ENCODE assay signal across 34 cellular contexts in genomic region chr7:1259621-1260020, GRCh38. TPM values are rescaled to one million over a fixed set of nuclear protein-coding genes. Genes with fewer than 3 reads are reported as not detected.
"Had no signal": no experiment of that assay in that cellular context is flagged by ENCODE, and none has a peak within 500 bp of the region (broad histone marks: within the 10 kb centered on the region; RNA-seq: fewer than 3 reads in every experiment).

No MANE protein-coding gene starts in this region.

- ATAC-seq: foreskin keratinocyte, gastroesophageal sphincter, left colon, mucosa of descending colon, upper lobe of right lung had no signal

- H3K4me1 Mint-ChIP-seq: central memory CD8-positive, alpha-beta T cell; stimulated activated naive CD8-positive, alpha-beta T cell treated with anti-CD3 and anti-CD28 coated beads, Interleukin-15, amount 100 ng/mL, for 72 hours had no signal

- H3K4me3 Mint-ChIP-seq: central memory CD8-positive, alpha-beta T cell; mesothelial cell of epicardium; naive B cell; nephron; neural progenitor cell; stimulated activated naive CD8-positive, alpha-beta T cell treated with anti-CD3 and anti-CD28 coated beads, Interleukin-15, amount 100 ng/mL, for 72 hours had no signal

- H3K4me3 ChIP-seq: coronary artery, esophagus muscularis mucosa, gastroesophageal sphincter, heart left ventricle, hepatocyte, mucosa of descending colon, neural progenitor cell, suprapubic skin, transverse colon, upper lobe of right lung, vagina had no signal

- DNase-seq: dermis blood vessel endothelial cell; effector memory CD4-positive, alpha-beta T cell; foreskin keratinocyte; kidney glomerular epithelial cell; left colon; mesenchymal stem cell; naive B cell; nucleus accumbens; retina; stimulated activated CD4-positive, alpha-beta T cell treated with anti-CD3 and anti-CD28 coated beads, Interleukin-15, amount 100 ng/mL, for 24 hours; stimulated activated CD4-positive, alpha-beta T cell treated with anti-CD3 and anti-CD28 coated beads, Interleukin-2, amount 100 ng/mL, for 48 hours; stimulated activated naive CD4-positive, alpha-beta T cell; stimulated activated naive CD8-positive, alpha-beta T cell treated with anti-CD3 and anti-CD28 coated beads, Interleukin-15, amount 100 ng/mL, for 72 hours; transverse colon; upper lobe of right lung had no signal

- H3K27ac Mint-ChIP-seq: mesothelial cell of epicardium; naive B cell; nephron; neural progenitor cell; stimulated activated naive CD8-positive, alpha-beta T cell treated with anti-CD3 and anti-CD28 coated beads, Interleukin-15, amount 100 ng/mL, for 72 hours had no signal

- H3K4me1 ChIP-seq: esophagus muscularis mucosa, foreskin keratinocyte, gastroesophageal sphincter, heart left ventricle, suprapubic skin, transverse colon, upper lobe of right lung, vagina had no signal

- H3K27ac ChIP-seq: coronary artery, esophagus muscularis mucosa, foreskin keratinocyte, gastroesophageal sphincter, heart left ventricle, hepatocyte, neural progenitor cell, suprapubic skin, transverse colon, upper lobe of right lung, vagina had no signal

- H3K9me3 ChIP-seq: esophagus muscularis mucosa, gastroesophageal sphincter, heart left ventricle, mucosa of descending colon, suprapubic skin, transverse colon, upper lobe of right lung, vagina had no signal

- H3K36me3 ChIP-seq: esophagus muscularis mucosa, gastroesophageal sphincter, heart left ventricle, neural progenitor cell, suprapubic skin, transverse colon, upper lobe of right lung, vagina had no signal

- H3K36me3 Mint-ChIP-seq: mesothelial cell of epicardium, naive B cell, neural progenitor cell had no signal

- H3K9me3 Mint-ChIP-seq: central memory CD8-positive, alpha-beta T cell; mesothelial cell of epicardium; naive B cell; nephron; neural progenitor cell; stimulated activated naive CD8-positive, alpha-beta T cell treated with anti-CD3 and anti-CD28 coated beads, Interleukin-15, amount 100 ng/mL, for 72 hours had no signal

RNA-seq across cellular contexts. Expression of gene UNCX, which starts 26.9 kb away (rescaled TPM):
- total RNA-seq: dermis blood vessel endothelial cell, endothelial cell of umbilical vein, esophagus muscularis mucosa, fibroblast of lung, foreskin keratinocyte, gastroesophageal sphincter, heart left ventricle, hepatocyte, left colon, liver, lung microvascular endothelial cell, mesothelial cell of epicardium, mucosa of descending colon, osteocyte, pulmonary artery endothelial cell, sciatic nerve, suprapubic skin, transverse colon, upper lobe of right lung, vagina had no signal
- polyA plus RNA-seq: endothelial cell of umbilical vein, fibroblast of lung, foreskin keratinocyte, heart left ventricle, hepatocyte, liver had no signal
